In the genomic region with DNA sequence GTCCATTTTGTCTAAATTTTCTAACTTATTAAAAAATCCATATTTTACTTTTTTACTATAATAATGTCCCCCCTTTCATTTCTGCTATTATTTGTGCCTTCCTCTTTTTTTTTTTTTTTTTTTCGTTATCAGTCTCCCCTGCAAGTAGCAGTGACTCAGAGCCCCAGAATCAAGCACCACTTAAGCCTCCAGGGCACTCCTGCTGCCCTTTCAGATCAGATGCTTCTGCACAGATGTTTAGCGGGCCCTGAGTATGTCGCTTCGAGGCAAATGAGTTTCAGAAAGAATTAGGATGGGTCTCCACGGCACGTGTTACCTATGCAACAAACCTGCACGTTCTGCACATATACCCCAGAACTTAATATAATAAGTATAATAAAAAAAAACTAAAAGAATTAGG, we compare ENCODE assay signal across 2 cellular contexts.
TF ChIP-seq lines count a peak whose summit lies in the region.

No MANE protein-coding gene starts in this region.

TF ChIP-seq in A549, 52 proteins besides CTCF, POLR2A, EP300 and RAD21:
- TF ChIP-seq SMC3 (IDR thresholded peaks at IDR 0.05) (peak; percentile 9; the same call in 1 of the 3 replicates), GATA3 (IDR thresholded peaks at IDR 0.05; ENCODE audit: borderline replicate concordance) (peak; percentile 14; the same call in 1 of the 2 replicates), JUNB (IDR thresholded peaks at IDR 0.05) (no peak), CBX2 (IDR thresholded peaks at IDR 0.05; ENCODE audit: borderline replicate concordance, low read depth) (no peak)
- TF ChIP-seq, protein P1, sequence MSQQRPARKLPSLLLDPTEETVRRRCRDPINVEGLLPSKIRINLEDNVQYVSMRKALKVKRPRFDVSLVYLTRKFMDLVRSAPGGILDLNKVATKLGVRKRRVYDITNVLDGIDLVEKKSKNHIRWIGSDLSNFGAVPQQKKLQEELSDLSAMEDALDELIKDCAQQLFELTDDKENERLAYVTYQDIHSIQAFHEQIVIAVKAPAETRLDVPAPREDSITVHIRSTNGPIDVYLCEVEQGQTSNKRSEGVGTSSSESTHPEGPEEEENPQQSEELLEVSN (IDR thresholded peaks at IDR 0.05; ENCODE audit: borderline replicate concordance, low read depth) = no peak

TF ChIP-seq in GM12878, 131 proteins besides CTCF, POLR2A, EP300 and RAD21:
- TF ChIP-seq CBX3 (IDR thresholded peaks at IDR 0.05; ENCODE audit: borderline replicate concordance, low read depth) (no peak), KDM1A (IDR thresholded peaks at IDR 0.05; ENCODE audit: borderline replicate concordance) (no peak), YY1 (IDR thresholded peaks at IDR 0.05; ENCODE audit: low read depth, low read length) (no peak), ZZZ3 (IDR thresholded peaks at IDR 0.05; ENCODE audit: control insufficient read depth, insufficient read length, low read depth) (no peak), SUPT20H (IDR thresholded peaks at IDR 0.05; ENCODE audit: borderline replicate concordance, control insufficient read depth, low read depth, low read length) (no peak), MYC (IDR thresholded peaks at IDR 0.05; ENCODE audit: insufficient read depth, insufficient read length, insufficient replicate concordance, low read length, severe bottlenecking) (no peak), ZNF274 (IDR thresholded peaks at IDR 0.05; ENCODE audit: insufficient read depth, insufficient read length) (no peak), BHLHE40 (IDR thresholded peaks at IDR 0.05; ENCODE audit: borderline replicate concordance in 1 of 2, low read depth in 2 of 2, low read length in 1 of 2) (no peak), CBFB (IDR thresholded peaks at IDR 0.05; ENCODE audit: low read depth) (no peak), TCF3 (IDR thresholded peaks at IDR 0.05; ENCODE audit: borderline replicate concordance, insufficient read depth, low read depth, low read length) (no peak), TARDBP (IDR thresholded peaks at IDR 0.05; ENCODE audit: borderline replicate concordance) (no peak), STAT1 (conservative IDR thresholded peaks at IDR 0.05) (no peak), WRNIP1 (IDR thresholded peaks at IDR 0.05; ENCODE audit: borderline replicate concordance, low read depth, low read length) (no peak), PAX8 (IDR thresholded peaks at IDR 0.05) (no peak), RFX5 (IDR thresholded peaks at IDR 0.05; ENCODE audit: low read depth, low read length) (no peak), SUZ12 (IDR thresholded peaks at IDR 0.05; ENCODE audit: unreplicated experiment) (no peak)
- TF ChIP-seq, protein P2, sequence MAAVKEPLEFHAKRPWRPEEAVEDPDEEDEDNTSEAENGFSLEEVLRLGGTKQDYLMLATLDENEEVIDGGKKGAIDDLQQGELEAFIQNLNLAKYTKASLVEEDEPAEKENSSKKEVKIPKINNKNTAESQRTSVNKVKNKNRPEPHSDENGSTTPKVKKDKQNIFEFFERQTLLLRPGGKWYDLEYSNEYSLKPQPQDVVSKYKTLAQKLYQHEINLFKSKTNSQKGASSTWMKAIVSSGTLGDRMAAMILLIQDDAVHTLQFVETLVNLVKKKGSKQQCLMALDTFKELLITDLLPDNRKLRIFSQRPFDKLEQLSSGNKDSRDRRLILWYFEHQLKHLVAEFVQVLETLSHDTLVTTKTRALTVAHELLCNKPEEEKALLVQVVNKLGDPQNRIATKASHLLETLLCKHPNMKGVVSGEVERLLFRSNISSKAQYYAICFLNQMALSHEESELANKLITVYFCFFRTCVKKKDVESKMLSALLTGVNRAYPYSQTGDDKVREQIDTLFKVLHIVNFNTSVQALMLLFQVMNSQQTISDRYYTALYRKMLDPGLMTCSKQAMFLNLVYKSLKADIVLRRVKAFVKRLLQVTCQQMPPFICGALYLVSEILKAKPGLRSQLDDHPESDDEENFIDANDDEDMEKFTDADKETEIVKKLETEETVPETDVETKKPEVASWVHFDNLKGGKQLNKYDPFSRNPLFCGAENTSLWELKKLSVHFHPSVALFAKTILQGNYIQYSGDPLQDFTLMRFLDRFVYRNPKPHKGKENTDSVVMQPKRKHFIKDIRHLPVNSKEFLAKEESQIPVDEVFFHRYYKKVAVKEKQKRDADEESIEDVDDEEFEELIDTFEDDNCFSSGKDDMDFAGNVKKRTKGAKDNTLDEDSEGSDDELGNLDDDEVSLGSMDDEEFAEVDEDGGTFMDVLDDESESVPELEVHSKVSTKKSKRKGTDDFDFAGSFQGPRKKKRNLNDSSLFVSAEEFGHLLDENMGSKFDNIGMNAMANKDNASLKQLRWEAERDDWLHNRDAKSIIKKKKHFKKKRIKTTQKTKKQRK (IDR thresholded peaks at IDR 0.05; ENCODE audit: low read depth, low read length) = no peak
- TF ChIP-seq, protein P3, sequence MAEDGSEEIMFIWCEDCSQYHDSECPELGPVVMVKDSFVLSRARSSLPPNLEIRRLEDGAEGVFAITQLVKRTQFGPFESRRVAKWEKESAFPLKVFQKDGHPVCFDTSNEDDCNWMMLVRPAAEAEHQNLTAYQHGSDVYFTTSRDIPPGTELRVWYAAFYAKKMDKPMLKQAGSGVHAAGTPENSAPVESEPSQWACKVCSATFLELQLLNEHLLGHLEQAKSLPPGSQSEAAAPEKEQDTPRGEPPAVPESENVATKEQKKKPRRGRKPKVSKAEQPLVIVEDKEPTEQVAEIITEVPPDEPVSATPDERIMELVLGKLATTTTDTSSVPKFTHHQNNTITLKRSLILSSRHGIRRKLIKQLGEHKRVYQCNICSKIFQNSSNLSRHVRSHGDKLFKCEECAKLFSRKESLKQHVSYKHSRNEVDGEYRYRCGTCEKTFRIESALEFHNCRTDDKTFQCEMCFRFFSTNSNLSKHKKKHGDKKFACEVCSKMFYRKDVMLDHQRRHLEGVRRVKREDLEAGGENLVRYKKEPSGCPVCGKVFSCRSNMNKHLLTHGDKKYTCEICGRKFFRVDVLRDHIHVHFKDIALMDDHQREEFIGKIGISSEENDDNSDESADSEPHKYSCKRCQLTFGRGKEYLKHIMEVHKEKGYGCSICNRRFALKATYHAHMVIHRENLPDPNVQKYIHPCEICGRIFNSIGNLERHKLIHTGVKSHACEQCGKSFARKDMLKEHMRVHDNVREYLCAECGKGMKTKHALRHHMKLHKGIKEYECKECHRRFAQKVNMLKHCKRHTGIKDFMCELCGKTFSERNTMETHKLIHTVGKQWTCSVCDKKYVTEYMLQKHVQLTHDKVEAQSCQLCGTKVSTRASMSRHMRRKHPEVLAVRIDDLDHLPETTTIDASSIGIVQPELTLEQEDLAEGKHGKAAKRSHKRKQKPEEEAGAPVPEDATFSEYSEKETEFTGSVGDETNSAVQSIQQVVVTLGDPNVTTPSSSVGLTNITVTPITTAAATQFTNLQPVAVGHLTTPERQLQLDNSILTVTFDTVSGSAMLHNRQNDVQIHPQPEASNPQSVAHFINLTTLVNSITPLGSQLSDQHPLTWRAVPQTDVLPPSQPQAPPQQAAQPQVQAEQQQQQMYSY (CRISPR knock-in tag; IDR thresholded peaks at IDR 0.05) = no peak
